ENCODE assay signal across 14 cellular contexts in genomic region chr16:75070055-75070841, GRCh38. TPM values are rescaled to one million over a fixed set of nuclear protein-coding genes. Genes with fewer than 3 reads are reported as not detected.
A peak's percentile ranks its signal among the peaks of the same experiment; 100 is the strongest.
DNase-seq lines count a peak whose midpoint lies in the region; ATAC-seq and TF ChIP-seq lines count a peak whose summit lies in the region.
"Had no signal": no experiment of that assay in that cellular context is flagged by ENCODE, and none has a peak within 500 bp of the region (broad histone marks: within the 10 kb centered on the region; RNA-seq: fewer than 3 reads in every experiment).

No MANE protein-coding gene starts in this region.

- no TSS peak for BruUV-seq in PC-3 (replicated peaks; lab: Mats Ljungman, UMichigan)

- H3F3A ChIP-seq in PC-3 (ENCODE audit: low read length, unreplicated experiment) = no peaks in the 10 kb centered on the region

- H3K79me2 ChIP-seq in PC-3 (ENCODE audit: low read length) = peaks cover 89% of the 10 kb centered on the region

- POLR2A ChIA-PET in PC-3 (lab: Charles Lee; ENCODE audit: unreplicated experiment) = no interaction called here

- CTCF ChIA-PET in PC-3 (lab: Charles Lee) = interaction anchor here (0.6 kb wide), 1 partner anchor 26 kb away, joined by 3 read pairs; no protein-coding TSS in a partner anchor

- DNase-seq in DMS 273 treated with DMSO at 0.1 percent for 48 hours (lab: John Stamatoyannopoulos, UW) (peak; percentile 49), PC-3 (peak; percentile 55), glutamatergic neuron (peak; percentile 38), posterior cingulate gyrus (peak; percentile 29 to 92 (median 52)), SHP77 treated with DMSO at 0.1 percent for 48 hours (lab: John Stamatoyannopoulos, UW) (no peak), OCI-M2 (lab: John Stamatoyannopoulos, UW; ENCODE audit: unreplicated experiment) (no peak)
- DNase-seq in activated T-cell treated with anti-CD3 and anti-CD28 coated beads, Interleukin-2, amount 50 U/mL, for 48 hours = no peak
- DNase-seq in stimulated activated CD4-positive, alpha-beta T cell treated with anti-CD3 and anti-CD28 coated beads, Interleukin-4, amount 100 ng/mL, for 4 hours = no peak
- DNase-seq: NCI-H2081, RPMI8226, small intestine had no signal

- no peaks in the 10 kb centered on the region for H3K27me3 ChIP-seq in PC-3 (ENCODE audit: low read length)

- H3K27ac ChIP-seq in PC-3 (ENCODE audit: low read length) = peak overlapping the region; percentile 45; the same call in 1 of the 2 replicates
- H3K27ac ChIP-seq: HL-60 had no signal

- peaks cover 24% of the 10 kb centered on the region for H3K4me1 ChIP-seq in PC-3 (ENCODE audit: insufficient read depth, low read length)

- no peaks in the 10 kb centered on the region for H3K9me3 ChIP-seq in PC-3 (ENCODE audit: low read length)
- H3K9me3 ChIP-seq: HAP-1 had no signal

- H3K4me3 Mint-ChIP-seq in glutamatergic neuron (ENCODE audit: unreplicated experiment) = peak overlapping the region; percentile 10

- H3K9ac ChIP-seq in PC-3 (ENCODE audit: low read length) = no peak overlapping the region

- H3K36me3 Mint-ChIP-seq in glutamatergic neuron (ENCODE audit: unreplicated experiment) = no peaks in the 10 kb centered on the region

- no peaks in the 10 kb centered on the region for H3K36me3 ChIP-seq in PC-3 (ENCODE audit: low read depth, low read length)
- H3K36me3 ChIP-seq: HAP-1 had no signal

- TF ChIP-seq CTCF in PC-3 (conservative IDR thresholded peaks at IDR 0.05; ENCODE audit: low read depth, low read length) (no peak), glutamatergic neuron (IDR thresholded peaks at IDR 0.05; ENCODE audit: partially characterized antibody, unreplicated experiment) (no peak)

- no peaks in the 10 kb centered on the region for H3K9me2 ChIP-seq in PC-3 (replicated peaks; ENCODE audit: low read length)

- peak; percentile 72 for ATAC-seq in PC-3

- intact Hi-C loops in PC-3 (cut with micrococcal nuclease) = no loop called here
- intact Hi-C loops in posterior cingulate gyrus (cut with DNase I) = no loop called here

- peaks cover 28% of the 10 kb centered on the region for H3K4me1 Mint-ChIP-seq in glutamatergic neuron (ENCODE audit: low read depth, unreplicated experiment)

- peaks cover 3% of the 10 kb centered on the region for H3K9me3 Mint-ChIP-seq in glutamatergic neuron (ENCODE audit: unreplicated experiment)

- peaks cover 2% of the 10 kb centered on the region for H3K27me3 Mint-ChIP-seq in glutamatergic neuron (ENCODE audit: unreplicated experiment)

- H4K20me1 ChIP-seq in PC-3 (ENCODE audit: low read length) = no peaks in the 10 kb centered on the region

- H2AFZ ChIP-seq in PC-3 (ENCODE audit: low read length) = no peak overlapping the region

- peak overlapping the region; percentile 63 for H3K27ac Mint-ChIP-seq in glutamatergic neuron (ENCODE audit: unreplicated experiment)

- H3K4me3 ChIP-seq in PC-3 (ENCODE audit: low read length) = no peak overlapping the region
- H3K4me3 ChIP-seq: HAP-1 had no signal

- peak overlapping the region; percentile 35 for H3K4me2 ChIP-seq in PC-3 (ENCODE audit: low read length)

RNA-seq across cellular contexts. Expression of gene LDHD, which starts 46.3 kb away (rescaled TPM):
- total RNA-seq in PC-3 (2014; rRNA removed) (3.1 and 3.7 TPM in 2 replicates), glutamatergic neuron (ENCODE audit: unreplicated experiment) (not detected)
- total RNA-seq: astrocyte had no signal

Comparison
In these comparisons a context has a peak if more than half of its experiments do, and no peak if none do; other contexts are left out.
1. DNase-seq: peak in DMS 273 treated with DMSO at 0.1 percent for 48 hours (single experiment), PC-3 (single experiment), glutamatergic neuron (single experiment) and posterior cingulate gyrus (10 of 10); none in SHP77 treated with DMSO at 0.1 percent for 48 hours (single experiment), activated T-cell treated with anti-CD3 and anti-CD28 coated beads, Interleukin-2, amount 50 U/mL, for 48 hours (0 of 2), OCI-M2 (single experiment) and stimulated activated CD4-positive, alpha-beta T cell treated with anti-CD3 and anti-CD28 coated beads, Interleukin-4, amount 100 ng/mL, for 4 hours (0 of 2).